In genomic region chr21:34204021-34204420, GRCh38 we compare ENCODE assay signal across 11 cellular contexts.
A peak's percentile ranks its signal among the peaks of the same experiment; 100 is the strongest.
DNase-seq lines count a peak whose midpoint lies in the region; ATAC-seq and TF ChIP-seq lines count a peak whose summit lies in the region.
"Had no signal": no experiment of that assay in that cellular context is flagged by ENCODE, and none has a peak within 500 bp of the region (broad histone marks: within the 10 kb centered on the region; RNA-seq: fewer than 3 reads in every experiment).

No MANE protein-coding gene starts in this region.

- H3K9me3 Mint-ChIP-seq in stimulated activated naive CD8-positive, alpha-beta T cell treated with anti-CD3 and anti-CD28 coated beads, Interleukin-15, amount 100 ng/mL, for 72 hours: peaks cover 0 to 3% of the 10 kb centered on the region in 2 donors

- H3K27ac ChIP-seq in ectodermal cell (ENCODE audit: insufficient read depth, low read depth, low read length, poor library complexity, severe bottlenecking): peak overlapping the region; percentile 27
- peak overlapping the region in 3 of 4 donors; percentile 4 to 84 (median 73) for H3K27ac ChIP-seq in gastrocnemius medialis
- H3K27ac ChIP-seq: prostate gland had no signal

- H3K9me3 ChIP-seq in ectodermal cell (ENCODE audit: control insufficient read depth, low read length) (no peaks in the 10 kb centered on the region), gastrocnemius medialis (no peaks in the 10 kb centered on the region)
- H3K9me3 ChIP-seq: prostate gland had no signal

- H3K4me1 Mint-ChIP-seq in stimulated activated naive CD8-positive, alpha-beta T cell treated with anti-CD3 and anti-CD28 coated beads, Interleukin-15, amount 100 ng/mL, for 72 hours: peaks cover 52% of the 10 kb centered on the region

- no peak overlapping the region for H3K4me3 ChIP-seq in ectodermal cell (ENCODE audit: insufficient read depth, low read depth, low read length)
- no peak overlapping the region for H3K4me3 ChIP-seq in gastrocnemius medialis
- H3K4me3 ChIP-seq: prostate gland had no signal

- intact Hi-C loops in gastrocnemius medialis (cut with DNase I; ENCODE audit: low total_unique reads): no loop called here

- H3K4me1 ChIP-seq in ectodermal cell (ENCODE audit: control insufficient read depth, insufficient read depth, low read length) (peaks cover 41% of the 10 kb centered on the region), gastrocnemius medialis (peaks cover 30 to 43% of the 10 kb centered on the region in 2 donors)
- H3K4me1 ChIP-seq: prostate gland had no signal

- TF ChIP-seq POLR2A in gastrocnemius medialis (IDR thresholded peaks at IDR 0.05): no peak

- ATAC-seq in gastrocnemius medialis: peak in 1 of 2 donors; percentile 50
- no peak for ATAC-seq in stimulated activated naive CD8-positive, alpha-beta T cell treated with anti-CD3 and anti-CD28 coated beads, Interleukin-15, amount 100 ng/mL, for 72 hours
- no peak for ATAC-seq in GM21515 (IDR thresholded peaks at IDR 0.05; ENCODE audit: unreplicated experiment)
- ATAC-seq in stimulated activated naive CD8-positive, alpha-beta T cell treated with anti-CD3 and anti-CD28 coated beads, Interleukin-15, Interleukin-2, amounts not matched to agents 100 U/mL and 50 U/mL, for 24 hours: no peak
- no peak for ATAC-seq in HG02763 (IDR thresholded peaks at IDR 0.05; ENCODE audit: unreplicated experiment)
- ATAC-seq: activated CD8-positive, alpha-beta T cell treated with anti-CD3 and anti-CD28 coated beads for 36 hours had no signal

- TF ChIP-seq CTCF in gastrocnemius medialis (IDR thresholded peaks at IDR 0.05 in 4 of 5, conservative IDR thresholded peaks at IDR 0.05 in 1 of 5): no peak

- no peak overlapping the region for H3K4me3 Mint-ChIP-seq in stimulated activated naive CD8-positive, alpha-beta T cell treated with anti-CD3 and anti-CD28 coated beads, Interleukin-15, amount 100 ng/mL, for 72 hours
- H3K4me3 Mint-ChIP-seq: activated CD8-positive, alpha-beta T cell treated with anti-CD3 and anti-CD28 coated beads for 36 hours had no signal

- H3K27me3 ChIP-seq in ectodermal cell (ENCODE audit: control insufficient read depth, insufficient read depth, low read length, poor library complexity, severe bottlenecking): no peaks in the 10 kb centered on the region
- no peaks in the 10 kb centered on the region for H3K27me3 ChIP-seq in gastrocnemius medialis

- no peak overlapping the region for H3K27ac Mint-ChIP-seq in stimulated activated naive CD8-positive, alpha-beta T cell treated with anti-CD3 and anti-CD28 coated beads, Interleukin-15, amount 100 ng/mL, for 72 hours
- H3K27ac Mint-ChIP-seq: activated CD8-positive, alpha-beta T cell treated with anti-CD3 and anti-CD28 coated beads for 36 hours had no signal

- peak; percentile 85 for DNase-seq in DMS 273 (lab: John Stamatoyannopoulos, UW; ENCODE audit: unreplicated experiment)
- DNase-seq in NCI-H1092 (lab: John Stamatoyannopoulos, UW): peak; percentile 79
- peak; percentile 51 to 61 for DNase-seq in gastrocnemius medialis
- no peak for DNase-seq in stimulated activated naive CD8-positive, alpha-beta T cell treated with anti-CD3 and anti-CD28 coated beads, Interleukin-15, amount 100 ng/mL, for 72 hours
- no peak for DNase-seq in stimulated activated naive CD8-positive, alpha-beta T cell treated with anti-CD3 and anti-CD28 coated beads, Interleukin-15, Interleukin-2, amounts not matched to agents 100 U/mL and 50 U/mL, for 24 hours
- DNase-seq: activated CD8-positive, alpha-beta T cell treated with anti-CD3 and anti-CD28 coated beads for 36 hours; IMR-90 had no signal

- H3K36me3 ChIP-seq in ectodermal cell (ENCODE audit: control insufficient read depth, insufficient read depth, low read length) (no peaks in the 10 kb centered on the region), gastrocnemius medialis (no peaks in the 10 kb centered on the region)
- H3K36me3 ChIP-seq: prostate gland had no signal

- 87 to 88% methylated on average over 10 of the region's 10 CpGs for WGBS in ectodermal cell, 2 experiments

- H3K27me3 Mint-ChIP-seq in stimulated activated naive CD8-positive, alpha-beta T cell treated with anti-CD3 and anti-CD28 coated beads, Interleukin-15, amount 100 ng/mL, for 72 hours: no peaks in the 10 kb centered on the region
- H3K27me3 Mint-ChIP-seq: activated CD8-positive, alpha-beta T cell treated with anti-CD3 and anti-CD28 coated beads for 36 hours had no signal

- in situ Hi-C loops in gastrocnemius medialis (cut with MboI; ENCODE audit: low sequenced_read_pairs in 4 of 4): loop anchor here in 2 of 4 donors (10.0 to 25.0 kb wide), 2 partner anchors 142 to 279 kb away; partner anchors contain the start of genes MRPS6 (in 1 of the 2) and SLC5A3 (in 1 of the 2)

Comparison
In these comparisons a context has a peak if more than half of its experiments do, and no peak if none do; other contexts are left out.
1. DNase-seq: peak in DMS 273 (single experiment), NCI-H1092 (single experiment) and gastrocnemius medialis (2 of 2); none in stimulated activated naive CD8-positive, alpha-beta T cell treated with anti-CD3 and anti-CD28 coated beads, Interleukin-15, amount 100 ng/mL, for 72 hours (0 of 2) and stimulated activated naive CD8-positive, alpha-beta T cell treated with anti-CD3 and anti-CD28 coated beads, Interleukin-15, Interleukin-2, amounts not matched to agents 100 U/mL and 50 U/mL, for 24 hours (single experiment).